7 cellular contexts compared by ENCODE assay signal in the genomic region with DNA sequence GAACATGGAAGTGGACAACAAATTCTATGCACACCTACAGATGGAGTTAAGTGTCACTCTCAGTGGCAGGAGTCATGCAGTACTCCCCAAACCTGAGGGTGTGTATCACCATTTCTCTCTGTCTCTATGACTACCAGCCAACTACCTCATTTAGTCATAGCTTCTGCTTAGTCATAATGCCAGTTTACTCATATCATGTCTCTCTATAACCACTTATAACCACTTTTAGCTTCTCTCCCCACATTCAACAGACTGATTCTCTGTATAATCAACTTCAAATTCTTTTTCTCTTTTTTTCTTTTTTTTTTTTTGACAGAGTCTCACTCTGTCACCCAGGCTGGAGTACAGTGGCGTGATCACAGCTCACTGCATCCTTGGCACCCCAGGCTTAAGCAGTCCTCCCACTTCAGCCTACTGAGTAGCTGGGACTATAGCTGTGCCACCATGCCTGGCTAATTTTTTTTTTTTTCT. TPM values are rescaled to one million over a fixed set of nuclear protein-coding genes. Genes with fewer than 3 reads are reported as not detected.
A peak's percentile ranks its signal among the peaks of the same experiment; 100 is the strongest.
DNase-seq lines count a peak whose midpoint lies in the region; ATAC-seq and TF ChIP-seq lines count a peak whose summit lies in the region.

No MANE protein-coding gene starts in this region.

- POLR2A ChIA-PET in HEK293 (lab: Yijun Ruan, JAX) = interaction anchor here (0.6 to 1.3 kb wide), 5 partner anchors 12 to 531 kb away, joined by 3 to 10 read pairs (median 4); a partner anchor contains a TSS

- no peak overlapping the region for H3K4me3 Mint-ChIP-seq in type B pancreatic cell

- H3K4me3 ChIP-seq in HEK293 (ENCODE audit: low read depth, low read length) = no peak overlapping the region

- CTCF ChIA-PET in HEK293 (lab: Yijun Ruan, JAX) = interaction anchor here (1.1 kb wide), 1 partner anchor 263 kb away, joined by 3 read pairs; no protein-coding TSS in a partner anchor

- H3K4me1 ChIP-seq in HEK293 (ENCODE audit: control insufficient read depth, insufficient read depth, low read length) = no peaks in the 10 kb centered on the region

- H3K4me1 Mint-ChIP-seq in type B pancreatic cell (ENCODE audit: unreplicated experiment) = no peaks in the 10 kb centered on the region

- ATAC-seq in GM18511 (IDR thresholded peaks at IDR 0.05; ENCODE audit: unreplicated experiment) = peak; percentile 100

- H3K27ac Mint-ChIP-seq in type B pancreatic cell = no peak overlapping the region

- H3K36me3 ChIP-seq in HEK293 (ENCODE audit: control insufficient read depth in 2 of 2, insufficient read depth in 1 of 2, low read length in 2 of 2) = no peaks in the 10 kb centered on the region

- no peak overlapping the region for H3K27ac ChIP-seq in HEK293 (ENCODE audit: extremely low read depth, low read depth, low read length)

- no peaks in the 10 kb centered on the region for H3K9me3 Mint-ChIP-seq in type B pancreatic cell

- no peaks in the 10 kb centered on the region for H3K27me3 Mint-ChIP-seq in type B pancreatic cell

- TF ChIP-seq CTCF in HEK293 (tag by site-specific recombination; IDR thresholded peaks at IDR 0.05) (no peak), type B pancreatic cell (conservative IDR thresholded peaks at IDR 0.05) (no peak)

- no peaks in the 10 kb centered on the region for H3K9me3 ChIP-seq in HEK293 (ENCODE audit: control insufficient read depth, insufficient read depth, low read depth, low read length)

- H3K36me3 Mint-ChIP-seq in type B pancreatic cell = no peaks in the 10 kb centered on the region

- DNase-seq in LoVo (ENCODE audit: low spot score) (peak; percentile 47), lung microvascular endothelial cell (ENCODE audit: low read depth in 2 of 2) (peak; percentile 2 to 79), SHP77 treated with DMSO at 0.1 percent for 48 hours (lab: John Stamatoyannopoulos, UW) (no peak), type B pancreatic cell (ENCODE audit: extremely low spot score, unreplicated experiment) (no peak)
- peak; percentile 2 for DNase-seq in activated CD8-positive, alpha-beta memory T cell treated with anti-CD3 and anti-CD28 coated beads, Interleukin-2, amount 50 U/mL, for 24 hours (ENCODE audit: extremely low read depth)

TF ChIP-seq in HEK293, 187 proteins besides CTCF, POLR2A, EP300 and RAD21:
- TF ChIP-seq ZNF629 (tag by site-specific recombination; IDR thresholded peaks at IDR 0.05) (peak; percentile 59), PRDM1 (tag by site-specific recombination; IDR thresholded peaks at IDR 0.05) (peak; percentile 64), TCF7L2 (IDR thresholded peaks at IDR 0.05; ENCODE audit: borderline replicate concordance, low read depth, low read length) (no peak), OSR2 (tag by site-specific recombination; IDR thresholded peaks at IDR 0.05) (peak; percentile 43; the same call in 1 of the 2 replicates), SCRT2 (tag by site-specific recombination; IDR thresholded peaks at IDR 0.05) (peak; percentile 49), SP7 (tag by site-specific recombination; IDR thresholded peaks at IDR 0.05) (0 out of 2 replicates have a peak, but pooled peaks have one; percentile 26)
- TF ChIP-seq, protein P1, sequence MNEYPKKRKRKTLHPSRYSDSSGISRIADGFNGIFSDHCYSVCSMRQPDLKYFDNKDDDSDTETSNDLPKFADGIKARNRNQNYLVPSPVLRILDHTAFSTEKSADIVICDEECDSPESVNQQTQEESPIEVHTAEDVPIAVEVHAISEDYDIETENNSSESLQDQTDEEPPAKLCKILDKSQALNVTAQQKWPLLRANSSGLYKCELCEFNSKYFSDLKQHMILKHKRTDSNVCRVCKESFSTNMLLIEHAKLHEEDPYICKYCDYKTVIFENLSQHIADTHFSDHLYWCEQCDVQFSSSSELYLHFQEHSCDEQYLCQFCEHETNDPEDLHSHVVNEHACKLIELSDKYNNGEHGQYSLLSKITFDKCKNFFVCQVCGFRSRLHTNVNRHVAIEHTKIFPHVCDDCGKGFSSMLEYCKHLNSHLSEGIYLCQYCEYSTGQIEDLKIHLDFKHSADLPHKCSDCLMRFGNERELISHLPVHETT (tag by site-specific recombination; IDR thresholded peaks at IDR 0.05) = 0 out of 2 replicates have a peak, but pooled peaks have one; percentile 32
- TF ChIP-seq, protein P2, sequence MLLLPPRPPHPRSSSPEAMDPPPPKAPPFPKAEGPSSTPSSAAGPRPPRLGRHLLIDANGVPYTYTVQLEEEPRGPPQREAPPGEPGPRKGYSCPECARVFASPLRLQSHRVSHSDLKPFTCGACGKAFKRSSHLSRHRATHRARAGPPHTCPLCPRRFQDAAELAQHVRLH (tag by site-specific recombination; IDR thresholded peaks at IDR 0.05) = no peak
- TF ChIP-seq, protein P3, sequence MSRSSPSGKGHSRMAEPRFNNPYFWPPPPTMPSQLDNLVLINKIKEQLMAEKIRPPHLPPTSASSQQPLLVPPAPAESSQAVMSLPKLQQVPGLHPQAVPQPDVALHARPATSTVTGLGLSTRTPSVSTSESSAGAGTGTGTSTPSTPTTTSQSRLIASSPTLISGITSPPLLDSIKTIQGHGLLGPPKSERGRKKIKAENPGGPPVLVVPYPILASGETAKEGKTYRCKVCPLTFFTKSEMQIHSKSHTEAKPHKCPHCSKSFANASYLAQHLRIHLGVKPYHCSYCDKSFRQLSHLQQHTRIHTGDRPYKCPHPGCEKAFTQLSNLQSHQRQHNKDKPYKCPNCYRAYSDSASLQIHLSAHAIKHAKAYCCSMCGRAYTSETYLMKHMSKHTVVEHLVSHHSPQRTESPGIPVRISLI (tag by site-specific recombination; IDR thresholded peaks at IDR 0.05) = 0 out of 2 replicates have a peak, but pooled peaks have one; percentile 11
- TF ChIP-seq, protein P4, sequence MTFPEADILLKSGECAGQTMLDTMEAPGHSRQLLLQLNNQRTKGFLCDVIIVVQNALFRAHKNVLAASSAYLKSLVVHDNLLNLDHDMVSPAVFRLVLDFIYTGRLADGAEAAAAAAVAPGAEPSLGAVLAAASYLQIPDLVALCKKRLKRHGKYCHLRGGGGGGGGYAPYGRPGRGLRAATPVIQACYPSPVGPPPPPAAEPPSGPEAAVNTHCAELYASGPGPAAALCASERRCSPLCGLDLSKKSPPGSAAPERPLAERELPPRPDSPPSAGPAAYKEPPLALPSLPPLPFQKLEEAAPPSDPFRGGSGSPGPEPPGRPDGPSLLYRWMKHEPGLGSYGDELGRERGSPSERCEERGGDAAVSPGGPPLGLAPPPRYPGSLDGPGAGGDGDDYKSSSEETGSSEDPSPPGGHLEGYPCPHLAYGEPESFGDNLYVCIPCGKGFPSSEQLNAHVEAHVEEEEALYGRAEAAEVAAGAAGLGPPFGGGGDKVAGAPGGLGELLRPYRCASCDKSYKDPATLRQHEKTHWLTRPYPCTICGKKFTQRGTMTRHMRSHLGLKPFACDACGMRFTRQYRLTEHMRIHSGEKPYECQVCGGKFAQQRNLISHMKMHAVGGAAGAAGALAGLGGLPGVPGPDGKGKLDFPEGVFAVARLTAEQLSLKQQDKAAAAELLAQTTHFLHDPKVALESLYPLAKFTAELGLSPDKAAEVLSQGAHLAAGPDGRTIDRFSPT (tag by site-specific recombination; IDR thresholded peaks at IDR 0.05) = no peak

RNA-seq across cellular contexts. Expression of a gene that starts 13.8 kb away (rescaled TPM):
- 36.1 and 40.8 TPM in 2 replicates for total RNA-seq in lung microvascular endothelial cell
- 60.4 and 92.9 TPM in 2 replicates for total RNA-seq in type B pancreatic cell (ENCODE audit: low replicate concordance)

RNA-seq across cellular contexts. Expression of a gene that starts 37.1 kb away (rescaled TPM):
- 4.4 and 10.3 TPM in 2 replicates for total RNA-seq in lung microvascular endothelial cell
- total RNA-seq in type B pancreatic cell (ENCODE audit: low replicate concordance) = 25.2 and 28.8 TPM in 2 replicates

Comparison
In these comparisons a context has a peak if more than half of its experiments do, and no peak if none do; other contexts are left out.
1. DNase-seq: peak in LoVo (single experiment), activated CD8-positive, alpha-beta memory T cell treated with anti-CD3 and anti-CD28 coated beads, Interleukin-2, amount 50 U/mL, for 24 hours (single experiment) and lung microvascular endothelial cell (2 of 2); none in SHP77 treated with DMSO at 0.1 percent for 48 hours (single experiment) and type B pancreatic cell (single experiment).